In genomic region chr1:226950316-226950715, GRCh38 we compare ENCODE assay signal across 13 cellular contexts.
"Had no signal": no experiment of that assay in that cellular context is flagged by ENCODE, and none has a peak within 500 bp of the region (broad histone marks: within the 10 kb centered on the region; RNA-seq: fewer than 3 reads in every experiment).

No MANE protein-coding gene starts in this region.

- H3K4me1 ChIP-seq: uterus had no signal

- H3K27me3 ChIP-seq: colonic mucosa, neutrophil, tibial artery, upper lobe of left lung, uterus had no signal

- ATAC-seq: left colon; naive thymus-derived CD8-positive, alpha-beta T cell; stimulated activated naive CD8-positive, alpha-beta T cell treated with anti-CD3 and anti-CD28 coated beads, Interleukin-15, Interleukin-2, amounts not matched to agents 100 U/mL and 50 U/mL, for 24 hours had no signal

- FAIRE-seq: frontal cortex, kidney, small intestine had no signal

- H3K36me3 ChIP-seq: colonic mucosa, neutrophil, tibial artery, upper lobe of left lung, uterus had no signal

- DNase-seq: colonic mucosa; dermis blood vessel endothelial cell; kidney; left colon; naive thymus-derived CD8-positive, alpha-beta T cell; small intestine; stimulated activated CD4-positive, alpha-beta T cell treated with anti-CD3 and anti-CD28 coated beads, Interleukin-12 subunit alpha, Interleukin-12 subunit beta, amount 100 ng/mL, for 4 hours; stimulated activated naive CD8-positive, alpha-beta T cell treated with anti-CD3 and anti-CD28 coated beads, Interleukin-15, Interleukin-2, amounts not matched to agents 100 U/mL and 50 U/mL, for 24 hours; upper lobe of left lung; uterus had no signal

- H3K27ac ChIP-seq: colonic mucosa, tibial artery, upper lobe of left lung, uterus had no signal

- H3K9me3 ChIP-seq: colonic mucosa, neutrophil, tibial artery, upper lobe of left lung, uterus had no signal

- H3K4me3 ChIP-seq: colonic mucosa, tibial artery, upper lobe of left lung, uterus had no signal
